Comparison of ENCODE assay signal across 1 cellular context in genomic region chr6:31706599-31706998, GRCh38.
TF ChIP-seq lines count a peak whose summit lies in the region.

Gene LY6G6F (plus strand): TSS chr6:31706866. CDS start chr6:31706907, 41 bp downstream.

TF ChIP-seq in K562, 482 proteins besides CTCF, POLR2A, EP300 and RAD21 (continued from another document):
- no peak for TF ChIP-seq ZNF318 (IDR thresholded peaks at IDR 0.05; ENCODE audit: borderline replicate concordance in 1 of 2, low read depth in 1 of 2)
- TF ChIP-seq RAD51 (IDR thresholded peaks at IDR 0.05; ENCODE audit: borderline replicate concordance, low read depth) = no peak
- no peak for TF ChIP-seq NR2C1 (IDR thresholded peaks at IDR 0.05)
- TF ChIP-seq NR2C1 (tag; IDR thresholded peaks at IDR 0.05) = no peak
- TF ChIP-seq EZH2 (IDR thresholded peaks at IDR 0.05; ENCODE audit: borderline replicate concordance, low read depth, low read length) = no peak
- no peak for TF ChIP-seq ZBTB5 (IDR thresholded peaks at IDR 0.05)
- TF ChIP-seq MCM7 (IDR thresholded peaks at IDR 0.05) = no peak
- TF ChIP-seq ZNF146 (CRISPR knock-in tag; IDR thresholded peaks at IDR 0.05; ENCODE audit: unreplicated experiment) = no peak
- TF ChIP-seq GTF3C2 (IDR thresholded peaks at IDR 0.05; ENCODE audit: borderline replicate concordance, extremely low read depth, insufficient read length) = no peak
